ENCODE assay signal across 8 cellular contexts in the genomic region with DNA sequence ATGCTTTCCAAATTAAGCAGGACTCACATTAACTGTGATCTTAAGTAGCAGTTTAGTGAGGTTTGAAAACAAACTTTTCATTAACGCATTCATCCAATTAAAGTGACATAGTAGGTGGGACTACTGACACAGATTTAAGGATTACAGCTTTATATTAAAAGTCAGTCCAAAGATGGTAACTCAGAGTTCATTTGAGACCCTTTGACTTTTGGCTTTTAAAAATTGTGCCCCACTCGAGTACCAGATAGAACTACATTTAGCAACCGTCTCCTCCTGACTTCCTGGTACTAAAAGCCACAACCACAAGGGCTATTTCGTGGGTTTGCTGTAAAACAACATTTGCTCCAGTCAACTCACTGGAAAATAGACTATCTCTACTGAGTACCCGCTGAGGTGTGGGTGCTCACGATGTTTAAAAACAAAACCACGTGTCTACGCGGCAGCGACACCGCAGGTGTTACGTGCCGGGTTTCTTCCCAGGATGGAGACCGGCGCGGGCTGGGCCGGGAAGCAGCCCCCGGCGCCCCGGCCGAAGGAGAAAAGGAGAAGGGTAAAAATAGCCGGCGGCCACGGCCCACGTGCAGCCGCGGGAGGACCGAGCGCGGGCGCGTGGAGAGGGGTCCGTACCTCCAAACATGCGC.
A peak's percentile ranks its signal among the peaks of the same experiment; 100 is the strongest.
DNase-seq lines count a peak whose midpoint lies in the region; ATAC-seq and TF ChIP-seq lines count a peak whose summit lies in the region.
"Not testable (repeated sequence)": the region's sequence is repeated elsewhere in the genome, so short reads cannot be mapped to it uniquely, and the experiment has no call there.

No MANE protein-coding gene starts in this region.

- not testable (repeated sequence) for TF ChIP-seq CTCF in OCI-LY3 (IDR thresholded peaks at IDR 0.05; ENCODE audit: low read depth, low read length); smooth muscle cell (IDR thresholded peaks at IDR 0.05; ENCODE audit: borderline replicate concordance, insufficient read depth, poor library complexity, severe bottlenecking)

- intact Hi-C loops in activated T-helper 2 cell treated with anti-CD3 and anti-CD28 coated beads, Interferon-gamma antibody, Interleukin-2, Interleukin-4, amounts not matched to agents 10 μg/mL and 5 μg/mL and 100 μg/mL, durations not matched to agents 14 hours and 24 hours and 36 hours (cut with micrococcal nuclease), result not testable (repeated sequence)

- not testable (repeated sequence) for H3K27me3 ChIP-seq in CD8-positive, alpha-beta memory T cell (ENCODE audit: insufficient read depth, low read length, poor library complexity, severe bottlenecking); OCI-LY3 (ENCODE audit: low read depth, low read length); smooth muscle cell (ENCODE audit: low read depth)

- H3K4me3 ChIP-seq in CD8-positive, alpha-beta memory T cell (ENCODE audit: low read length), result peak overlapping the region; percentile 34
- peak overlapping the region; percentile 81 for H3K4me3 ChIP-seq in OCI-LY3 (ENCODE audit: low read length)
- H3K4me3 ChIP-seq in smooth muscle cell, result peak overlapping the region; percentile 72

- H3K27ac Mint-ChIP-seq in CD8-positive, alpha-beta memory T cell, result peak overlapping the region in 3 of 8 donors; percentile 19 to 88 (median 45)
- not testable (repeated sequence) for H3K27ac Mint-ChIP-seq in activated T-helper 2 cell treated with anti-CD3 and anti-CD28 coated beads, Interferon-gamma antibody, Interleukin-2, Interleukin-4, amounts not matched to agents 10 μg/mL and 5 μg/mL and 100 μg/mL, durations not matched to agents 14 hours and 24 hours and 36 hours
- peak overlapping the region; percentile 87 for H3K27ac Mint-ChIP-seq in memory B cell

- not testable (repeated sequence) for H3K79me2 ChIP-seq in OCI-LY3 (ENCODE audit: low read length)
- H3K79me2 ChIP-seq in smooth muscle cell (ENCODE audit: low read depth), result peaks cover 16% of the 10 kb centered on the region

- not testable (repeated sequence) for DNase-seq in CD8-positive, alpha-beta memory T cell; activated T-helper 2 cell treated with anti-CD3 and anti-CD28 coated beads, Interferon-gamma antibody, Interleukin-2, Interleukin-4, amounts not matched to agents 10 μg/mL and 5 μg/mL and 100 μg/mL, durations not matched to agents 14 hours and 24 hours and 36 hours (ENCODE audit: low spot score); memory B cell (ENCODE audit: low spot score in 2 of 2); smooth muscle cell (lab: John Stamatoyannopoulos, UW; ENCODE audit: unreplicated experiment)
- DNase-seq in fibroblast of gingiva (ENCODE audit: low read depth), result peak; percentile 1

- H3K9me3 Mint-ChIP-seq in CD8-positive, alpha-beta memory T cell; activated T-helper 2 cell treated with anti-CD3 and anti-CD28 coated beads, Interferon-gamma antibody, Interleukin-2, Interleukin-4, amounts not matched to agents 10 μg/mL and 5 μg/mL and 100 μg/mL, durations not matched to agents 14 hours and 24 hours and 36 hours; memory B cell: not testable (repeated sequence)

- 1% methylated on average over 27 of the region's 34 CpGs for WGBS in smooth muscle cell (ENCODE audit: low lambda C conversion rate)

- H3F3A ChIP-seq in smooth muscle cell (ENCODE audit: low read depth), result not testable (repeated sequence)

- not testable (repeated sequence) for H3K9me3 ChIP-seq in CD8-positive, alpha-beta memory T cell (ENCODE audit: low read length); OCI-LY3 (ENCODE audit: insufficient read depth, low read length); smooth muscle cell (replicated peaks; ENCODE audit: low read depth)

- not testable (repeated sequence) for H3K36me3 ChIP-seq in CD8-positive, alpha-beta memory T cell (ENCODE audit: insufficient read depth, low read length); OCI-LY3 (replicated peaks; ENCODE audit: low read depth, low read length); smooth muscle cell (ENCODE audit: low read depth)

- H3K36me3 Mint-ChIP-seq in CD8-positive, alpha-beta memory T cell; activated T-helper 2 cell treated with anti-CD3 and anti-CD28 coated beads, Interferon-gamma antibody, Interleukin-2, Interleukin-4, amounts not matched to agents 10 μg/mL and 5 μg/mL and 100 μg/mL, durations not matched to agents 14 hours and 24 hours and 36 hours (ENCODE audit: low read depth); memory B cell: not testable (repeated sequence)

- not testable (repeated sequence) for H3K27ac ChIP-seq in CD8-positive, alpha-beta memory T cell (ENCODE audit: low read depth, low read length); OCI-LY3 (ENCODE audit: low read length); smooth muscle cell (ENCODE audit: low read depth)

- not testable (repeated sequence) for H3K4me1 Mint-ChIP-seq in CD8-positive, alpha-beta memory T cell; activated T-helper 2 cell treated with anti-CD3 and anti-CD28 coated beads, Interferon-gamma antibody, Interleukin-2, Interleukin-4, amounts not matched to agents 10 μg/mL and 5 μg/mL and 100 μg/mL, durations not matched to agents 14 hours and 24 hours and 36 hours (ENCODE audit: low read depth); memory B cell

- H3K27me3 Mint-ChIP-seq in CD8-positive, alpha-beta memory T cell, result peaks cover 7 to 38% of the 10 kb centered on the region in 2 donors
- peaks cover 44% of the 10 kb centered on the region for H3K27me3 Mint-ChIP-seq in activated T-helper 2 cell treated with anti-CD3 and anti-CD28 coated beads, Interferon-gamma antibody, Interleukin-2, Interleukin-4, amounts not matched to agents 10 μg/mL and 5 μg/mL and 100 μg/mL, durations not matched to agents 14 hours and 24 hours and 36 hours (ENCODE audit: low read depth)
- not testable (repeated sequence) for H3K27me3 Mint-ChIP-seq in memory B cell

- CTCF ChIA-PET in CD8-positive, alpha-beta memory T cell (lab: Charles Lee), result not testable (repeated sequence)

- not testable (repeated sequence) for H4K20me1 ChIP-seq in OCI-LY3 (ENCODE audit: insufficient read depth, low read length); smooth muscle cell (ENCODE audit: low read depth)

- H3K4me3 Mint-ChIP-seq in CD8-positive, alpha-beta memory T cell, result peak overlapping the region; percentile 73 to 94 (median 82)
- H3K4me3 Mint-ChIP-seq in activated T-helper 2 cell treated with anti-CD3 and anti-CD28 coated beads, Interferon-gamma antibody, Interleukin-2, Interleukin-4, amounts not matched to agents 10 μg/mL and 5 μg/mL and 100 μg/mL, durations not matched to agents 14 hours and 24 hours and 36 hours (ENCODE audit: low read depth), result peak overlapping the region; percentile 85
- peak overlapping the region; percentile 97 for H3K4me3 Mint-ChIP-seq in memory B cell

- peak overlapping the region; percentile 68; the same call in 1 of the 2 replicates for H3K9ac ChIP-seq in OCI-LY3 (ENCODE audit: low read length)
- H3K9ac ChIP-seq in smooth muscle cell (ENCODE audit: low read depth), result not testable (repeated sequence)

- not testable (repeated sequence) for H2AFZ ChIP-seq in OCI-LY3 (ENCODE audit: low read depth, low read length)
- peak overlapping the region; percentile 90 for H2AFZ ChIP-seq in smooth muscle cell (ENCODE audit: low read depth)

- peak overlapping the region; percentile 55 for H3K4me2 ChIP-seq in OCI-LY3 (ENCODE audit: low read length)
- peak overlapping the region; percentile 94 for H3K4me2 ChIP-seq in smooth muscle cell

- H3K4me1 ChIP-seq in CD8-positive, alpha-beta memory T cell (ENCODE audit: insufficient read depth, low read length); OCI-LY3 (ENCODE audit: low read length); smooth muscle cell (ENCODE audit: low read depth): not testable (repeated sequence)

- POLR2A ChIA-PET in CD8-positive, alpha-beta memory T cell (lab: Charles Lee), result not testable (repeated sequence)

- ATAC-seq in GM21423 (IDR thresholded peaks at IDR 0.05; ENCODE audit: unreplicated experiment) (peak; percentile 25), HG03175 (IDR thresholded peaks at IDR 0.05; ENCODE audit: unreplicated experiment) (peak; percentile 25), memory B cell (ENCODE audit: low read depth) (peak; percentile 41)
